In genomic region chr6:109008537-109008950, GRCh38 we compare ENCODE assay signal across 8 cellular contexts.
DNase-seq lines count a peak whose midpoint lies in the region; ATAC-seq and TF ChIP-seq lines count a peak whose summit lies in the region.

No MANE protein-coding gene starts in this region.

- H3K27me3 ChIP-seq in Caco-2 (replicated peaks; ENCODE audit: control insufficient read depth, insufficient read depth, low read length) (no peaks in the 10 kb centered on the region), HL-60 (ENCODE audit: insufficient read depth, poor library complexity, severe bottlenecking) (no peaks in the 10 kb centered on the region)

- no peaks in the 10 kb centered on the region for H3K36me3 ChIP-seq in Caco-2 (ENCODE audit: control insufficient read depth, insufficient read depth, low read length)

- CTCF ChIA-PET in Caco-2 (lab: Charles Lee), result interaction anchor here (1.3 kb wide), 1 partner anchor 31 kb away, joined by 3 read pairs; no protein-coding TSS in a partner anchor
- CTCF ChIA-PET in activated CD4-positive, alpha-beta memory T cell treated with anti-CD3 and anti-CD28 coated beads, Interleukin-2, amount 10 ng/mL, durations not matched to agents 7 days and 5 days (lab: Charles Lee), result no interaction called here

- H3K9me3 Mint-ChIP-seq in Caco-2 (ENCODE audit: unreplicated experiment), result no peaks in the 10 kb centered on the region
- H3K9me3 Mint-ChIP-seq in activated CD4-positive, alpha-beta memory T cell treated with anti-CD3 and anti-CD28 coated beads, Interleukin-2, amount 10 ng/mL, durations not matched to agents 7 days and 5 days, result no peaks in the 10 kb centered on the region
- H3K9me3 Mint-ChIP-seq in glutamatergic neuron (ENCODE audit: unreplicated experiment), result peaks cover 6% of the 10 kb centered on the region
- H3K9me3 Mint-ChIP-seq in progenitor cell of endocrine pancreas (ENCODE audit: low read depth), result no peaks in the 10 kb centered on the region

- peaks cover 28% of the 10 kb centered on the region for H3K4me1 ChIP-seq in Caco-2

- no peak for ATAC-seq in HG03457 (IDR thresholded peaks at IDR 0.05; ENCODE audit: unreplicated experiment)
- ATAC-seq in HG03342 (IDR thresholded peaks at IDR 0.05; ENCODE audit: unreplicated experiment), result no peak

- no peaks in the 10 kb centered on the region for H3K9me3 ChIP-seq in Caco-2

- H3K4me3 ChIP-seq in Caco-2 (ENCODE audit: low read depth, low read length) (peak overlapping the region; percentile 82), HL-60 (replicated peaks; ENCODE audit: insufficient read depth, low read length) (peak overlapping the region; percentile 78)

- H3K27ac Mint-ChIP-seq in Caco-2 (ENCODE audit: unreplicated experiment) (peak overlapping the region; percentile 72), glutamatergic neuron (ENCODE audit: unreplicated experiment) (peak overlapping the region; percentile 83), progenitor cell of endocrine pancreas (peak overlapping the region; percentile 97)
- H3K27ac Mint-ChIP-seq in activated CD4-positive, alpha-beta memory T cell treated with anti-CD3 and anti-CD28 coated beads, Interleukin-2, amount 10 ng/mL, durations not matched to agents 7 days and 5 days, result peak overlapping the region; percentile 76

- DNase-seq in Caco-2 (no peak), HL-60 (ENCODE audit: low read depth in 1 of 2, low spot score in 1 of 2) (no peak), glutamatergic neuron (no peak), progenitor cell of endocrine pancreas (ENCODE audit: low spot score, unreplicated experiment) (no peak), HK-2 (ENCODE audit: unreplicated experiment) (no peak)
- no peak for DNase-seq in activated CD4-positive, alpha-beta memory T cell treated with anti-CD3 and anti-CD28 coated beads, Interleukin-2, amount 10 ng/mL, durations not matched to agents 7 days and 5 days

- peaks cover 13% of the 10 kb centered on the region for H3K4me1 Mint-ChIP-seq in Caco-2 (ENCODE audit: low read depth, unreplicated experiment)
- H3K4me1 Mint-ChIP-seq in activated CD4-positive, alpha-beta memory T cell treated with anti-CD3 and anti-CD28 coated beads, Interleukin-2, amount 10 ng/mL, durations not matched to agents 7 days and 5 days, result peaks cover 36% of the 10 kb centered on the region
- peaks cover 8% of the 10 kb centered on the region for H3K4me1 Mint-ChIP-seq in glutamatergic neuron (ENCODE audit: low read depth, unreplicated experiment)
- peaks cover 42% of the 10 kb centered on the region for H3K4me1 Mint-ChIP-seq in progenitor cell of endocrine pancreas (ENCODE audit: low read depth)

- POLR2A ChIA-PET in Caco-2 (lab: Charles Lee), result interaction anchor here (0.5 to 1.9 kb wide), 4 partner anchors 19 to 161 kb away, joined by 3 to 5 read pairs (median 3); partner anchors contain the start of genes ARMC2 and SESN1
- POLR2A ChIA-PET in activated CD4-positive, alpha-beta memory T cell treated with anti-CD3 and anti-CD28 coated beads, Interleukin-2, amount 10 ng/mL, durations not matched to agents 7 days and 5 days (lab: Charles Lee), result interaction anchor here (0.7 to 3.7 kb wide), 13 partner anchors 20 to 450 kb away, joined by 3 to 16 read pairs (median 7); partner anchors contain the start of genes CEP57L1 and SESN1

- BruUV-seq in Caco-2 (replicated peaks; lab: Mats Ljungman, UMichigan), result no TSS peak

- no peak overlapping the region for H3K27ac ChIP-seq in HL-60 (replicated peaks)

- intact Hi-C loops in Caco-2 (cut with micrococcal nuclease; ENCODE audit: unreplicated experiment), result loop anchor here (2.0 to 5.0 kb wide), 2 partner anchors 34 to 64 kb away; no protein-coding TSS in a partner anchor

- H3K27me3 Mint-ChIP-seq in Caco-2 (ENCODE audit: insufficient read depth, unreplicated experiment), result no peaks in the 10 kb centered on the region
- H3K27me3 Mint-ChIP-seq in activated CD4-positive, alpha-beta memory T cell treated with anti-CD3 and anti-CD28 coated beads, Interleukin-2, amount 10 ng/mL, durations not matched to agents 7 days and 5 days, result peaks cover 8% of the 10 kb centered on the region
- peaks cover 3% of the 10 kb centered on the region for H3K27me3 Mint-ChIP-seq in glutamatergic neuron (ENCODE audit: unreplicated experiment)
- no peaks in the 10 kb centered on the region for H3K27me3 Mint-ChIP-seq in progenitor cell of endocrine pancreas

- TF ChIP-seq CTCF in Caco-2 (IDR thresholded peaks at IDR 0.05; ENCODE audit: insufficient read depth in 1 of 2, low read depth in 1 of 2, low read length in 1 of 2, severe bottlenecking in 1 of 2, unreplicated experiment in 1 of 2) (no peak), HL-60 (IDR thresholded peaks at IDR 0.05; ENCODE audit: insufficient read depth, low read length) (no peak), glutamatergic neuron (IDR thresholded peaks at IDR 0.05; ENCODE audit: partially characterized antibody, unreplicated experiment) (no peak), progenitor cell of endocrine pancreas (IDR thresholded peaks at IDR 0.05; ENCODE audit: unreplicated experiment) (no peak)

- H3K4me3 Mint-ChIP-seq in Caco-2 (ENCODE audit: unreplicated experiment) (peak overlapping the region; percentile 76), glutamatergic neuron (ENCODE audit: unreplicated experiment) (peak overlapping the region; percentile 94), progenitor cell of endocrine pancreas (ENCODE audit: low read depth) (peak overlapping the region; percentile 95)
- peak overlapping the region; percentile 87 for H3K4me3 Mint-ChIP-seq in activated CD4-positive, alpha-beta memory T cell treated with anti-CD3 and anti-CD28 coated beads, Interleukin-2, amount 10 ng/mL, durations not matched to agents 7 days and 5 days

- H3K36me3 Mint-ChIP-seq in Caco-2 (ENCODE audit: insufficient read depth, unreplicated experiment) (no peaks in the 10 kb centered on the region), glutamatergic neuron (ENCODE audit: unreplicated experiment) (no peaks in the 10 kb centered on the region), progenitor cell of endocrine pancreas (ENCODE audit: insufficient read depth) (no peaks in the 10 kb centered on the region)
- peaks cover 9% of the 10 kb centered on the region for H3K36me3 Mint-ChIP-seq in activated CD4-positive, alpha-beta memory T cell treated with anti-CD3 and anti-CD28 coated beads, Interleukin-2, amount 10 ng/mL, durations not matched to agents 7 days and 5 days (ENCODE audit: low read depth)
